Comparison of ENCODE assay signal across 8 cellular contexts in genomic region chr13:29847501-29847983, GRCh38. TPM values are rescaled to one million over a fixed set of nuclear protein-coding genes. Genes with fewer than 3 reads are reported as not detected.
DNase-seq lines count a peak whose midpoint lies in the region; ATAC-seq and TF ChIP-seq lines count a peak whose summit lies in the region.

No MANE protein-coding gene starts in this region.

- H3K4me3 Mint-ChIP-seq in CD4-positive, CD25-positive, alpha-beta regulatory T cell, result peak overlapping the region; percentile 93 to 99 (median 96)
- peak overlapping the region; percentile 81 for H3K4me3 Mint-ChIP-seq in activated CD4-positive, alpha-beta memory T cell treated with anti-CD3 and anti-CD28 coated beads, Interleukin-2, amount 10 ng/mL, durations not matched to agents 7 days and 5 days

- POLR2A ChIA-PET in activated CD4-positive, alpha-beta memory T cell treated with anti-CD3 and anti-CD28 coated beads, Interleukin-2, amount 10 ng/mL, durations not matched to agents 7 days and 5 days (lab: Charles Lee), result interaction anchor here (1.0 to 5.2 kb wide), 6 partner anchors 64 to 268 kb away, joined by 3 to 103 read pairs (median 8); no protein-coding TSS in a partner anchor

- H3K36me3 ChIP-seq in CD4-positive, CD25-positive, alpha-beta regulatory T cell (ENCODE audit: control insufficient read depth, insufficient read depth, low read length), result no peaks in the 10 kb centered on the region
- H3K36me3 ChIP-seq in psoas muscle (ENCODE audit: insufficient read depth in 1 of 2, low read depth in 1 of 2), result no peaks in the 10 kb centered on the region

- H3K27ac Mint-ChIP-seq in CD4-positive, CD25-positive, alpha-beta regulatory T cell, result peak overlapping the region; percentile 91 to 97 (median 94)
- peak overlapping the region; percentile 69 for H3K27ac Mint-ChIP-seq in activated CD4-positive, alpha-beta memory T cell treated with anti-CD3 and anti-CD28 coated beads, Interleukin-2, amount 10 ng/mL, durations not matched to agents 7 days and 5 days

- no peaks in the 10 kb centered on the region for H3K27me3 ChIP-seq in CD4-positive, CD25-positive, alpha-beta regulatory T cell (ENCODE audit: control insufficient read depth, insufficient read depth, low read length)
- no peaks in the 10 kb centered on the region for H3K27me3 ChIP-seq in psoas muscle (ENCODE audit: insufficient read depth in 3 of 3, low read length in 2 of 3)

- 1 to 4% (median 1%) methylated on average over 13 of the region's 13 CpGs for WGBS in psoas muscle, 3 donors

- peaks cover 24 to 44% (median 34%) of the 10 kb centered on the region in 4 donors for H3K4me1 Mint-ChIP-seq in CD4-positive, CD25-positive, alpha-beta regulatory T cell
- H3K4me1 Mint-ChIP-seq in activated CD4-positive, alpha-beta memory T cell treated with anti-CD3 and anti-CD28 coated beads, Interleukin-2, amount 10 ng/mL, durations not matched to agents 7 days and 5 days, result peaks cover 33% of the 10 kb centered on the region

- intact Hi-C loops in psoas muscle (cut with DNase I), result loop anchor here (5.0 kb wide), 1 partner anchor 75 kb away; no protein-coding TSS in a partner anchor

- peak in 2 of 3 donors; percentile 31 to 44 for DNase-seq in CD4-positive, CD25-positive, alpha-beta regulatory T cell
- DNase-seq in HT-29 (ENCODE audit: low spot score) (peak; percentile 83), globus pallidus (ENCODE audit: low spot score) (peak; percentile 70), psoas muscle (no peak)
- DNase-seq in activated CD4-positive, alpha-beta memory T cell treated with anti-CD3 and anti-CD28 coated beads, Interleukin-2, amount 10 ng/mL, durations not matched to agents 7 days and 5 days, result no peak

- H3K4me3 ChIP-seq in CD4-positive, CD25-positive, alpha-beta regulatory T cell (ENCODE audit: low read depth, low read length), result peak overlapping the region; percentile 93
- H3K4me3 ChIP-seq in psoas muscle, result peak overlapping the region; percentile 92

- ATAC-seq in CD4-positive, CD25-positive, alpha-beta regulatory T cell (ENCODE audit: low read depth in 2 of 2), result no peak
- ATAC-seq in psoas muscle (no peak), HG03045 (IDR thresholded peaks at IDR 0.05; ENCODE audit: unreplicated experiment) (no peak), GM21360 (IDR thresholded peaks at IDR 0.05; ENCODE audit: unreplicated experiment) (no peak), GM21825 (IDR thresholded peaks at IDR 0.05; ENCODE audit: unreplicated experiment) (no peak)

- H3K27ac ChIP-seq in CD4-positive, CD25-positive, alpha-beta regulatory T cell (ENCODE audit: insufficient read depth, low read length, poor library complexity, severe bottlenecking), result peak overlapping the region; percentile 95
- H3K27ac ChIP-seq in psoas muscle, result peak overlapping the region; percentile 67

- no peaks in the 10 kb centered on the region for H3K27me3 Mint-ChIP-seq in CD4-positive, CD25-positive, alpha-beta regulatory T cell
- H3K27me3 Mint-ChIP-seq in activated CD4-positive, alpha-beta memory T cell treated with anti-CD3 and anti-CD28 coated beads, Interleukin-2, amount 10 ng/mL, durations not matched to agents 7 days and 5 days, result no peaks in the 10 kb centered on the region

- CTCF ChIA-PET in activated CD4-positive, alpha-beta memory T cell treated with anti-CD3 and anti-CD28 coated beads, Interleukin-2, amount 10 ng/mL, durations not matched to agents 7 days and 5 days (lab: Charles Lee), result interaction anchor here (1.1 to 8.9 kb wide), 4 partner anchors 28 to 266 kb away, joined by 3 to 167 read pairs (median 26); no protein-coding TSS in a partner anchor

- peaks cover 43% of the 10 kb centered on the region for H3K4me1 ChIP-seq in CD4-positive, CD25-positive, alpha-beta regulatory T cell (ENCODE audit: control insufficient read depth, insufficient read depth, low read length, poor library complexity, severe bottlenecking)
- H3K4me1 ChIP-seq in psoas muscle, result peaks cover 32% of the 10 kb centered on the region

- H3K9me3 ChIP-seq in CD4-positive, CD25-positive, alpha-beta regulatory T cell (ENCODE audit: control insufficient read depth in 2 of 2, low read length in 2 of 2), result no peaks in the 10 kb centered on the region
- no peaks in the 10 kb centered on the region for H3K9me3 ChIP-seq in psoas muscle

- peaks cover 3% of the 10 kb centered on the region for H3K36me3 Mint-ChIP-seq in CD4-positive, CD25-positive, alpha-beta regulatory T cell
- H3K36me3 Mint-ChIP-seq in activated CD4-positive, alpha-beta memory T cell treated with anti-CD3 and anti-CD28 coated beads, Interleukin-2, amount 10 ng/mL, durations not matched to agents 7 days and 5 days (ENCODE audit: low read depth), result peaks cover 12% of the 10 kb centered on the region

- H3K9me3 Mint-ChIP-seq in CD4-positive, CD25-positive, alpha-beta regulatory T cell, result peaks cover 0 to 5% (median 0%) of the 10 kb centered on the region in 7 donors
- no peaks in the 10 kb centered on the region for H3K9me3 Mint-ChIP-seq in activated CD4-positive, alpha-beta memory T cell treated with anti-CD3 and anti-CD28 coated beads, Interleukin-2, amount 10 ng/mL, durations not matched to agents 7 days and 5 days

- TF ChIP-seq CTCF in psoas muscle (IDR thresholded peaks at IDR 0.05), result no peak

RNA-seq across cellular contexts. Expression of gene UBL3, which starts 2.9 kb away (rescaled TPM):
- 66.6 TPM for total RNA-seq in CD4-positive, CD25-positive, alpha-beta regulatory T cell
- polyA plus RNA-seq in CD4-positive, CD25-positive, alpha-beta regulatory T cell, result 10 to 100 TPM; 64.6 to 85.0 (median 74.6) TPM
- 19.8 and 21.8 TPM in 2 replicates for total RNA-seq in HT-29 (2014; rRNA removed; shearing (Covaris generic))
- 10 to 100 TPM; 17.3 to 17.8 TPM for total RNA-seq in activated CD4-positive, alpha-beta memory T cell treated with anti-CD3 and anti-CD28 coated beads, Interleukin-2, amount 10 ng/mL, durations not matched to agents 7 days and 5 days
- total RNA-seq in psoas muscle, result 10 to 100 TPM; 20.7 to 26.2 (median 24.5) TPM
- 10 to 100 TPM; 15.7 to 43.8 (median 16.9) TPM for polyA plus RNA-seq in psoas muscle

Comparison
In these comparisons a context has a peak if more than half of its experiments do, and no peak if none do; other contexts are left out.
1. DNase-seq: peak in CD4-positive, CD25-positive, alpha-beta regulatory T cell (2 of 3), HT-29 (single experiment) and globus pallidus (single experiment); none in activated CD4-positive, alpha-beta memory T cell treated with anti-CD3 and anti-CD28 coated beads, Interleukin-2, amount 10 ng/mL, durations not matched to agents 7 days and 5 days (single experiment) and psoas muscle (0 of 2).